12 cellular contexts compared by ENCODE assay signal in genomic region chr1:159918041-159918917, GRCh38. TPM values are rescaled to one million over a fixed set of nuclear protein-coding genes. Genes with fewer than 3 reads are reported as not detected.
DNase-seq lines count a peak whose midpoint lies in the region; ATAC-seq and TF ChIP-seq lines count a peak whose summit lies in the region.
"Had no signal": no experiment of that assay in that cellular context is flagged by ENCODE, and none has a peak within 500 bp of the region (broad histone marks: within the 10 kb centered on the region; RNA-seq: fewer than 3 reads in every experiment).

No MANE protein-coding gene starts in this region.

- H3K4me3 ChIP-seq in subcutaneous abdominal adipose tissue (ENCODE audit: low read depth in 1 of 5, low read length in 5 of 5), result no peak overlapping the region
- H3K4me3 ChIP-seq: GM23338 had no signal

- H3K9me3 ChIP-seq in subcutaneous abdominal adipose tissue (ENCODE audit: control insufficient read depth in 5 of 5, low read length in 5 of 5), result no peaks in the 10 kb centered on the region

- H3K4me1 ChIP-seq in subcutaneous abdominal adipose tissue (ENCODE audit: control insufficient read depth in 5 of 5, insufficient read depth in 5 of 5, low read length in 5 of 5), result peaks cover 11 to 63% (median 55%) of the 10 kb centered on the region in 5 donors

- peak overlapping the region; percentile 32 for H3K4me3 Mint-ChIP-seq in activated CD4-positive, alpha-beta T cell treated with anti-CD3 and anti-CD28 coated beads, Interleukin-2, amount 10 ng/mL, durations not matched to agents 24 days and 14 days
- H3K4me3 Mint-ChIP-seq in activated B cell treated with CpG ODN at 0.5 μM for 24 hours, result no peak overlapping the region
- peak overlapping the region in 1 of 5 donors; percentile 4 for H3K4me3 Mint-ChIP-seq in immature natural killer cell
- H3K4me3 Mint-ChIP-seq: GM23338 had no signal

- DNase-seq in activated CD4-positive, alpha-beta T cell treated with anti-CD3 and anti-CD28 coated beads, Interleukin-2, amount 10 ng/mL, durations not matched to agents 24 days and 14 days, result no peak
- DNase-seq in activated CD4-positive, alpha-beta T cell treated with anti-CD3 and anti-CD28 coated beads for 4 hours, result no peak
- no peak for DNase-seq in activated B cell treated with CpG ODN at 0.5 μM for 24 hours
- DNase-seq in immature natural killer cell, result no peak
- DNase-seq in iPS-NIHi11 (ENCODE audit: low spot score), result no peak
- no peak for DNase-seq in SHP77 (lab: John Stamatoyannopoulos, UW)
- DNase-seq in DMS 273 (lab: John Stamatoyannopoulos, UW; ENCODE audit: unreplicated experiment), result no peak
- DNase-seq: ACHN, T1000 had no signal

- peaks cover 61% of the 10 kb centered on the region for H3K4me1 Mint-ChIP-seq in activated CD4-positive, alpha-beta T cell treated with anti-CD3 and anti-CD28 coated beads, Interleukin-2, amount 10 ng/mL, durations not matched to agents 24 days and 14 days
- H3K4me1 Mint-ChIP-seq in activated B cell treated with CpG ODN at 0.5 μM for 24 hours (peaks cover 72% of the 10 kb centered on the region), immature natural killer cell (peaks cover 55 to 70% of the 10 kb centered on the region in 2 donors)

- no peaks in the 10 kb centered on the region for H3K9me3 Mint-ChIP-seq in activated CD4-positive, alpha-beta T cell treated with anti-CD3 and anti-CD28 coated beads, Interleukin-2, amount 10 ng/mL, durations not matched to agents 24 days and 14 days
- H3K9me3 Mint-ChIP-seq in activated B cell treated with CpG ODN at 0.5 μM for 24 hours (no peaks in the 10 kb centered on the region), immature natural killer cell (no peaks in the 10 kb centered on the region)
- H3K9me3 Mint-ChIP-seq: GM23338 had no signal

- no peak for ATAC-seq in activated B cell treated with CpG ODN at 0.5 μM for 24 hours (ENCODE audit: low read depth)
- ATAC-seq: GM23338 had no signal

- CTCF ChIA-PET in activated B cell treated with CpG ODN at 0.5 μM for 24 hours (lab: Charles Lee), result no interaction called here

- H3K36me3 Mint-ChIP-seq in activated CD4-positive, alpha-beta T cell treated with anti-CD3 and anti-CD28 coated beads, Interleukin-2, amount 10 ng/mL, durations not matched to agents 24 days and 14 days (ENCODE audit: low read depth), result peaks cover 71% of the 10 kb centered on the region
- H3K36me3 Mint-ChIP-seq in activated B cell treated with CpG ODN at 0.5 μM for 24 hours (ENCODE audit: low read depth) (peaks cover 65% of the 10 kb centered on the region), immature natural killer cell (peaks cover 9 to 42% (median 24%) of the 10 kb centered on the region in 3 donors)

- POLR2A ChIA-PET in activated B cell treated with CpG ODN at 0.5 μM for 24 hours (lab: Charles Lee), result no interaction called here

- H3K27ac Mint-ChIP-seq in activated CD4-positive, alpha-beta T cell treated with anti-CD3 and anti-CD28 coated beads, Interleukin-2, amount 10 ng/mL, durations not matched to agents 24 days and 14 days, result peak overlapping the region; percentile 84
- peak overlapping the region; percentile 67 for H3K27ac Mint-ChIP-seq in activated B cell treated with CpG ODN at 0.5 μM for 24 hours
- H3K27ac Mint-ChIP-seq in immature natural killer cell, result peak overlapping the region; percentile 6 to 81 (median 72)
- H3K27ac Mint-ChIP-seq: GM23338 had no signal

- H3K27ac ChIP-seq in subcutaneous abdominal adipose tissue (ENCODE audit: low read depth, low read length), result peak overlapping the region; percentile 11

- peaks cover 4 to 56% (median 43%) of the 10 kb centered on the region in 5 donors for H3K36me3 ChIP-seq in subcutaneous abdominal adipose tissue (ENCODE audit: control insufficient read depth in 5 of 5, insufficient read depth in 5 of 5, low read length in 5 of 5)

- H3K9ac ChIP-seq in subcutaneous abdominal adipose tissue (ENCODE audit: low read length in 5 of 5), result no peak overlapping the region

- no peak for TF ChIP-seq CTCF in activated B cell treated with CpG ODN at 0.5 μM for 24 hours (IDR thresholded peaks at IDR 0.05)

- no peaks in the 10 kb centered on the region for H3K27me3 Mint-ChIP-seq in activated CD4-positive, alpha-beta T cell treated with anti-CD3 and anti-CD28 coated beads, Interleukin-2, amount 10 ng/mL, durations not matched to agents 24 days and 14 days
- no peaks in the 10 kb centered on the region for H3K27me3 Mint-ChIP-seq in activated B cell treated with CpG ODN at 0.5 μM for 24 hours
- peaks cover 5 to 19% (median 18%) of the 10 kb centered on the region in 3 donors for H3K27me3 Mint-ChIP-seq in immature natural killer cell (ENCODE audit: low read depth in 3 of 3)

- H3K27me3 ChIP-seq in subcutaneous abdominal adipose tissue (ENCODE audit: control insufficient read depth in 5 of 5, insufficient read depth in 4 of 5, low read length in 5 of 5), result no peaks in the 10 kb centered on the region

- intact Hi-C loops in activated CD4-positive, alpha-beta T cell treated with anti-CD3 and anti-CD28 coated beads, Interleukin-2, amount 10 ng/mL, durations not matched to agents 24 days and 14 days (cut with micrococcal nuclease), result no loop called here
- intact Hi-C loops in activated B cell treated with CpG ODN at 0.5 μM for 24 hours (cut with micrococcal nuclease), result no loop called here

RNA-seq across cellular contexts. Expression of gene TAGLN2, which starts 7.0 kb away (rescaled TPM):
- total RNA-seq in activated CD4-positive, alpha-beta T cell treated with anti-CD3 and anti-CD28 coated beads, Interleukin-2, amount 10 ng/mL, durations not matched to agents 24 days and 14 days, result 488 and 517 TPM in 2 replicates
- 327 and 364 TPM in 2 replicates for total RNA-seq in activated B cell treated with CpG ODN at 0.5 μM for 24 hours
- polyA plus RNA-seq in immature natural killer cell, result 1,000 to 10,000 TPM in 2 of 3 donors, 100 to 1,000 TPM in 1; 660 to 1,369 (median 1,251) TPM

RNA-seq across cellular contexts. Expression of gene CFAP45, which starts 18.3 kb away (rescaled TPM):
- total RNA-seq in activated CD4-positive, alpha-beta T cell treated with anti-CD3 and anti-CD28 coated beads, Interleukin-2, amount 10 ng/mL, durations not matched to agents 24 days and 14 days, result 1.5 TPM in 2 replicates
- total RNA-seq in activated B cell treated with CpG ODN at 0.5 μM for 24 hours, result 1.2 and 1.8 TPM in 2 replicates
- polyA plus RNA-seq in immature natural killer cell, result under 1 TPM in 1 of 3 donors, not detected in 2; 0.36 TPM
- total RNA-seq: GM23338 had no signal

RNA-seq across cellular contexts. Expression of gene IGSF9, which starts 27.1 kb away (rescaled TPM):
- total RNA-seq in activated CD4-positive, alpha-beta T cell treated with anti-CD3 and anti-CD28 coated beads, Interleukin-2, amount 10 ng/mL, durations not matched to agents 24 days and 14 days, result not detected in 2 replicates
- not detected in 2 replicates for total RNA-seq in activated B cell treated with CpG ODN at 0.5 μM for 24 hours
- not detected for polyA plus RNA-seq in immature natural killer cell

RNA-seq across cellular contexts. Expression of gene SLAMF9, which starts 35.8 kb away (rescaled TPM):
- not detected in 2 replicates for total RNA-seq in activated CD4-positive, alpha-beta T cell treated with anti-CD3 and anti-CD28 coated beads, Interleukin-2, amount 10 ng/mL, durations not matched to agents 24 days and 14 days
- total RNA-seq in activated B cell treated with CpG ODN at 0.5 μM for 24 hours, result not detected in 2 replicates
- polyA plus RNA-seq in immature natural killer cell, result not detected
- total RNA-seq: glomerular endothelial cell, GM23338 had no signal
- polyA plus RNA-seq: GM23338 had no signal

RNA-seq across cellular contexts. Expression of gene VSIG8, which starts 55.8 kb away (rescaled TPM):
- not detected in 2 replicates for total RNA-seq in activated CD4-positive, alpha-beta T cell treated with anti-CD3 and anti-CD28 coated beads, Interleukin-2, amount 10 ng/mL, durations not matched to agents 24 days and 14 days
- not detected in 2 replicates for total RNA-seq in activated B cell treated with CpG ODN at 0.5 μM for 24 hours
- not detected for polyA plus RNA-seq in immature natural killer cell
- total RNA-seq: GM23338 had no signal
- polyA plus RNA-seq: GM23338 had no signal
